ENCODE assay signal across 8 cellular contexts in the genomic region with DNA sequence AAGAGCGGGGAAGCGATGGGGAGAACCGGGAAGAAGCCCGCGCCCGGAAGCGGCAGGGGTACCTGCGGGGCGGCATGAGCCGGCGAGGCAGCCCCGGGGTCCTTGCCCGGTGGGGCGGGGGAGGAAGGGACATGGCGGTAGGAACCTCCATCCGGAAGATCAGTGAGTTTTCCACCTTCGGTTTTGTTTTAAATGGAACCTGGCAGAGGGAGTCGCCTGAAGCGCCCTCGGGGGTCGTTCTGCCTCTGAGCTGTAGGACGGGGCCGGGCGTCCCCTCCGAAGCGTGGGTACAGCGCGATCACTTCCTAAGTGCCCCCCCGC. TPM values are rescaled to one million over a fixed set of nuclear protein-coding genes. Genes with fewer than 3 reads are reported as not detected.
A peak's percentile ranks its signal among the peaks of the same experiment; 100 is the strongest.
DNase-seq lines count a peak whose midpoint lies in the region; ATAC-seq and TF ChIP-seq lines count a peak whose summit lies in the region.

No MANE protein-coding gene starts in this region.

- H3K4me2 ChIP-seq in PC-9 (peak overlapping the region; percentile 89), parathyroid adenoma (ENCODE audit: low read length) (peak overlapping the region; percentile 97)

- no peak for TF ChIP-seq CTCF in PC-9 (conservative IDR thresholded peaks at IDR 0.05)
- no peak for TF ChIP-seq CTCF in parathyroid adenoma (IDR thresholded peaks at IDR 0.05)

- peaks cover 3% of the 10 kb centered on the region; the same call in 1 of the 2 replicates for H4K20me1 ChIP-seq in PC-9 (ENCODE audit: insufficient read depth)

- H3K79me2 ChIP-seq in PC-9 (ENCODE audit: low read depth) (peaks cover 51% of the 10 kb centered on the region), parathyroid adenoma (no peaks in the 10 kb centered on the region)

- H3K27me3 ChIP-seq in PC-9 (ENCODE audit: insufficient read depth, low read depth) (no peaks in the 10 kb centered on the region), parathyroid adenoma (ENCODE audit: control insufficient read depth, insufficient read depth, low read length) (no peaks in the 10 kb centered on the region)

- no TSS peak for BruUV-seq in PC-9 (replicated peaks; lab: Mats Ljungman, UMichigan)

- DNase-seq in PC-9, result no peak
- no peak for DNase-seq in epithelial cell of prostate (ENCODE audit: low read depth, low spot score)
- DNase-seq in COLO829 (ENCODE audit: low spot score), result no peak

- intact Hi-C loops in PC-9 (cut with micrococcal nuclease; ENCODE audit: unreplicated experiment), result loop anchor here (2.0 kb wide), 1 partner anchor 21 kb away; no protein-coding TSS in a partner anchor

- H3K9me3 ChIP-seq in PC-9 (ENCODE audit: insufficient read depth, low read depth) (no peaks in the 10 kb centered on the region), parathyroid adenoma (ENCODE audit: control insufficient read depth, low read length) (no peaks in the 10 kb centered on the region)

- H3F3A ChIP-seq in PC-9 (ENCODE audit: insufficient read depth, low read depth), result peaks cover 9% of the 10 kb centered on the region

- no peaks in the 10 kb centered on the region for H3K9me2 ChIP-seq in PC-9 (ENCODE audit: insufficient read depth)

- ATAC-seq in GM21717 (IDR thresholded peaks at IDR 0.05; ENCODE audit: unreplicated experiment) (peak; percentile 21), HG02970 (IDR thresholded peaks at IDR 0.05; ENCODE audit: low FRiP score, unreplicated experiment) (no peak), GM21786 (IDR thresholded peaks at IDR 0.05; ENCODE audit: unreplicated experiment) (no peak)

- H3K4me1 ChIP-seq in PC-9 (replicated peaks; ENCODE audit: insufficient read depth) (peaks cover 21% of the 10 kb centered on the region; the same call in 1 of the 2 replicates), parathyroid adenoma (no peaks in the 10 kb centered on the region)

- H3K27ac ChIP-seq in PC-9 (no peak overlapping the region), epithelial cell of prostate (peak overlapping the region; percentile 51), parathyroid adenoma (no peak overlapping the region)

- H3K36me3 ChIP-seq in PC-9 (ENCODE audit: low read depth), result no peaks in the 10 kb centered on the region
- no peaks in the 10 kb centered on the region for H3K36me3 ChIP-seq in parathyroid adenoma (ENCODE audit: control insufficient read depth, insufficient read depth, low read length)

- no peak overlapping the region for H3K9ac ChIP-seq in parathyroid adenoma

- CTCF ChIA-PET in PC-9 (lab: Charles Lee), result no interaction called here

- POLR2A ChIA-PET in PC-9 (lab: Charles Lee; ENCODE audit: unreplicated experiment), result no interaction called here

- H2AFZ ChIP-seq in PC-9 (peak overlapping the region; percentile 86), parathyroid adenoma (peak overlapping the region; percentile 92)

- peak overlapping the region; percentile 95 for H3K4me3 ChIP-seq in GM08714 (ENCODE audit: low read length)
- peak overlapping the region; percentile 90 for H3K4me3 ChIP-seq in PC-9
- peak overlapping the region; percentile 76 for H3K4me3 ChIP-seq in parathyroid adenoma (ENCODE audit: low read depth, low read length)

RNA-seq across cellular contexts. Expression of a gene that starts 0.5 kb away (rescaled TPM):
- 222 and 234 TPM in 2 replicates for total RNA-seq in PC-9 (2021)
